10 cellular contexts compared by ENCODE assay signal in genomic region chr7:130356121-130356759, GRCh38. TPM values are rescaled to one million over a fixed set of nuclear protein-coding genes. Genes with fewer than 3 reads are reported as not detected.
A peak's percentile ranks its signal among the peaks of the same experiment; 100 is the strongest.
DNase-seq lines count a peak whose midpoint lies in the region; ATAC-seq, FAIRE-seq and TF ChIP-seq lines count a peak whose summit lies in the region.
"Had no signal": no experiment of that assay in that cellular context is flagged by ENCODE, and none has a peak within 500 bp of the region (broad histone marks: within the 10 kb centered on the region; RNA-seq: fewer than 3 reads in every experiment).

No MANE protein-coding gene starts in this region.

- H3K9ac ChIP-seq in kidney (ENCODE audit: low read length in 2 of 2): peak overlapping the region in 1 of 2 donors; percentile 44

- TF ChIP-seq CTCF in body of pancreas (IDR thresholded peaks at IDR 0.05): no peak
- no peak for TF ChIP-seq CTCF in kidney (IDR thresholded peaks at IDR 0.05; ENCODE audit: borderline replicate concordance, extremely low read depth, insufficient read depth)

- no peak for TF ChIP-seq POLR2A in body of pancreas (IDR thresholded peaks at IDR 0.05)

- H3K9me3 ChIP-seq in body of pancreas: no peaks in the 10 kb centered on the region
- peaks cover 0 to 10% of the 10 kb centered on the region in 2 donors for H3K9me3 ChIP-seq in kidney (ENCODE audit: control insufficient read depth in 1 of 2, low read length in 2 of 2)

- DNase-seq in HS-27A (ENCODE audit: low read depth) (peak; percentile 83), body of pancreas (peak in 3 of 4 donors; percentile 39 to 61 (median 57)), kidney (peak; percentile 95), substantia nigra (lab: John Stamatoyannopoulos, UW) (peak in 1 of 49 donors; percentile 61), middle frontal gyrus (ENCODE audit: extremely low spot score, low spot score) (no peak)

- FAIRE-seq in kidney (lab: Jason Lieb, UNC): no peak

- H3K4me3 ChIP-seq in body of pancreas (no peak overlapping the region), kidney (ENCODE audit: low read length in 2 of 2) (no peak overlapping the region)

- H3K27ac ChIP-seq in body of pancreas (peak overlapping the region; percentile 41 to 63 (median 56)), kidney (ENCODE audit: low read depth in 2 of 2, low read length in 2 of 2) (peak overlapping the region; percentile 38 to 82), substantia nigra (ENCODE audit: low read depth, low read length, poor library complexity, severe bottlenecking) (peak overlapping the region; percentile 77)

- WGBS in body of pancreas, 2 donors: 67 to 78% methylated on average over 7 to 8 of the region's 8 CpGs

- no peaks in the 10 kb centered on the region for H3K27me3 ChIP-seq in body of pancreas

- ATAC-seq in body of pancreas (peak; percentile 75), GM18873 (IDR thresholded peaks at IDR 0.05; ENCODE audit: low FRiP score, unreplicated experiment) (no peak), HG03521 (IDR thresholded peaks at IDR 0.05; ENCODE audit: unreplicated experiment) (no peak), HG03442 (IDR thresholded peaks at IDR 0.05; ENCODE audit: unreplicated experiment) (no peak)
- ATAC-seq: left colon had no signal

- intact Hi-C loops in body of pancreas (cut with DNase I) (no loop called here), kidney (cut with DNase I) (no loop called here)

- no peaks in the 10 kb centered on the region for H3K36me3 ChIP-seq in body of pancreas (replicated peaks in 1 of 2; ENCODE audit: insufficient read depth in 1 of 2, low read depth in 2 of 2)
- H3K36me3 ChIP-seq in kidney (ENCODE audit: control insufficient read depth in 1 of 2, insufficient read depth in 2 of 2, low read length in 2 of 2): no peaks in the 10 kb centered on the region

- peaks cover 14% of the 10 kb centered on the region for H3K4me1 ChIP-seq in body of pancreas
- peaks cover 9 to 12% of the 10 kb centered on the region in 2 donors for H3K4me1 ChIP-seq in kidney (ENCODE audit: control insufficient read depth in 1 of 2, insufficient read depth in 1 of 2, low read depth in 1 of 2, low read length in 2 of 2)

RNA-seq across cellular contexts. Expression of gene CPA5, which starts 11.6 kb away (rescaled TPM):
- total RNA-seq in body of pancreas (not detected), kidney (1.1 TPM)
- polyA plus RNA-seq in kidney (ENCODE audit: insufficient read depth, low read depth, low replicate concordance): 0.54 TPM
- total RNA-seq: left colon had no signal
- polyA plus RNA-seq: IgD-negative memory B cell had no signal

RNA-seq across cellular contexts. Expression of gene CPA1, which starts 24.1 kb away (rescaled TPM):
- over 10,000 TPM; 26,456 to 42,834 TPM for total RNA-seq in body of pancreas
- total RNA-seq in kidney: 0.50 TPM
- polyA plus RNA-seq in kidney (ENCODE audit: insufficient read depth, low read depth, low replicate concordance): 1.1 TPM
- polyA plus RNA-seq: IgD-negative memory B cell had no signal

Comparison
In these comparisons a context has a peak if more than half of its experiments do, and no peak if none do; other contexts are left out.
1. RNA of gene CPA1, which starts 24.1 kb away (total RNA-seq): 26,456 to 42,834 TPM in body of pancreas; 0.50 TPM in kidney (single experiment); every median in the first group is over 1,000 times any median in the second.
2. Peak in every context shown above with its lines, with median percentiles within 50 percentile points of each other: H3K27ac ChIP-seq.